17 cellular contexts compared by ENCODE assay signal in the genomic region with DNA sequence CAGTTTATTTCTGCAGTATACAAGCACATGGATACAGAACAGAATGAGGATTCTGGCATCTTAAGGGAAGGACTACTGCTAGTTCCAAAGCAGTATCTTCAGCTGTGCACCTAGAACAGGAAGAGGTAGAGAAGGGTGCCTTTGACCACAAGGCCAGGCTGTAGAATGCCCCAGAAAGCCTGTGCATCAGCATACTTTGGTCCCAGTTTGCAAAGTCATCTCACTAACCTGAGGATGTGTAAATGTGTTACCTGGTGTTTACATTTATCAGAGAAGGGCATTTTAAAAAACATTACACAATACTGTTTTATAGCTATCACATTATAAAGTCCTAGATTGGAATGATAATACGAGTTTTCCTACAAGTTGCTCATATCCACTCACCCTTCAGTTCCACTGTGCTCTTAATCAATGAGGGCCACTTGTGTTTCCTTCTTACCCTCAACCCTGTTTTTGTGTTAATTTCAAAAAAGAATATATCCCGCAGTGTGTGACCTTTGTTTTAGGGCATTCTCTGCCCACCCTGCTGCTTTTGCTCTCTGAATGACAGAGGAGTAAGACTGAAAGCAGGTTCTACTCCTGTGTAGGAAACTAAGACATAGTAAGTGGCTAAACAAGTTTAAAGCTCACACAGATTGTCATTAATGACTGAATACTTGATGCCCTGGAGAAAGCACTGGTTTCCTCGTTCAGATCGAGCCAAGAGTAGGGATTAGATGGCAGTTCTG.
"Had no signal": no experiment of that assay in that cellular context is flagged by ENCODE, and none has a peak within 500 bp of the region (broad histone marks: within the 10 kb centered on the region; RNA-seq: fewer than 3 reads in every experiment).

No MANE protein-coding gene starts in this region.

- H3K9me3 Mint-ChIP-seq: dendritic cell treated with granulocyte-macrophage colony-stimulating factor and Interleukin-4, amounts not matched to agents 40 ng/mL and 50 ng/mL, for 4 days; endodermal cell; naive B cell had no signal

- H3K36me3 ChIP-seq: brain microvascular endothelial cell, lower lobe of right lung, upper lobe of right lung had no signal

- H3K27me3 ChIP-seq: brain microvascular endothelial cell, upper lobe of right lung had no signal

- H3K36me3 Mint-ChIP-seq: naive B cell had no signal

- H3K27ac Mint-ChIP-seq: activated CD4-positive, alpha-beta T cell treated with anti-CD3 and anti-CD28 coated beads for 36 hours; dendritic cell treated with granulocyte-macrophage colony-stimulating factor and Interleukin-4, amounts not matched to agents 40 ng/mL and 50 ng/mL, for 4 days; endodermal cell; naive B cell had no signal

- DNase-seq: activated CD4-positive, alpha-beta T cell treated with anti-CD3 and anti-CD28 coated beads for 36 hours; activated CD8-positive, alpha-beta memory T cell treated with anti-CD3 and anti-CD28 coated beads for 24 hours; activated naive CD4-positive, alpha-beta T cell treated with anti-CD3 and anti-CD28 coated beads, Interleukin-2, amount 50 U/mL, for 16 hours; amygdala; brain microvascular endothelial cell; endodermal cell; erythroblast; hippocampal formation; lower lobe of right lung; midbrain; naive B cell; occipital lobe; psoas muscle; stimulated activated naive CD4-positive, alpha-beta T cell treated with Interleukin-2 at 50 U/mL for 16 hours; upper lobe of right lung had no signal

- H3K27ac ChIP-seq: brain microvascular endothelial cell, lower lobe of right lung, psoas muscle, upper lobe of right lung had no signal

- ATAC-seq: activated CD4-positive, alpha-beta T cell treated with anti-CD3 and anti-CD28 coated beads for 36 hours; lower lobe of right lung; psoas muscle; sciatic nerve; upper lobe of right lung had no signal

- H3K4me3 ChIP-seq: lower lobe of right lung, psoas muscle, upper lobe of right lung had no signal

- H3K9me3 ChIP-seq: lower lobe of right lung, psoas muscle, upper lobe of right lung had no signal

- H3K4me3 Mint-ChIP-seq: activated CD4-positive, alpha-beta T cell treated with anti-CD3 and anti-CD28 coated beads for 36 hours; dendritic cell treated with granulocyte-macrophage colony-stimulating factor and Interleukin-4, amounts not matched to agents 40 ng/mL and 50 ng/mL, for 4 days; endodermal cell had no signal
